9 cellular contexts compared by ENCODE assay signal in the genomic region with DNA sequence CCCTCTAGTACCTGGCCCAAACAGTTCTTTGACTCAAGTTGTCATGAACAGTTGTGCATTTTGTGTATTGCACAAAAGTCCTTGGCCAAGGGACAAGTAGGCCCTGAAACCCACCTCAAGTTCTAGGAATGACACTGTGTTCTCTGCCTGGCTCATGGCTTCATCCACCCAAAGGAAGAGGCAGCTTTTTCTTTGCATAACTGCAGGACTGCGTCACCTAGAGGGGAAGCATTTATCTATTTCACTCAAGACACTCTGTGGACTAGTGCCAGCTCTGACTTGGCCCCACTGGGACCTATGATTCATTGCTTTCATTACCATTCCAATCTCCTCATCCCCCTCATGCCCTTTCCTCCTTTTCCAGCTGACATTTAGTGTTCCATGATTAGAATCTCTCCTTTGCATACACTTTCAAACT.
DNase-seq lines count a peak whose midpoint lies in the region; TF ChIP-seq lines count a peak whose summit lies in the region.
"Had no signal": no experiment of that assay in that cellular context is flagged by ENCODE, and none has a peak within 500 bp of the region (broad histone marks: within the 10 kb centered on the region; RNA-seq: fewer than 3 reads in every experiment).

No MANE protein-coding gene starts in this region.

- in situ Hi-C loops in mammary epithelial cell (cut with MboI; ENCODE audit: low sequenced_read_pairs in 2 of 2), result no loop called here

- no peaks in the 10 kb centered on the region for H4K20me1 ChIP-seq in mammary epithelial cell (ENCODE audit: insufficient read depth, low read length)

- WGBS in mammary epithelial cell (ENCODE audit: low coverage, missing lambda C conversion rate), result 90% methylated on average over 1 of the region's 1 CpG

- no peaks in the 10 kb centered on the region for H3K79me2 ChIP-seq in mammary epithelial cell (ENCODE audit: insufficient read depth, low read length)

- H3K4me2 ChIP-seq in mammary epithelial cell (ENCODE audit: insufficient read depth, low read depth, low read length), result no peak overlapping the region

- no peak for TF ChIP-seq CTCF in mammary epithelial cell (conservative IDR thresholded peaks at IDR 0.05 in 1 of 2, IDR thresholded peaks at IDR 0.05 in 1 of 2; ENCODE audit: extremely low read depth in 1 of 2, insufficient read depth in 1 of 2, low read depth in 1 of 2, low read length in 2 of 2)

- DNase-seq in AG20443 (ENCODE audit: low spot score) (peak; percentile 88), LoVo (ENCODE audit: low spot score) (peak; percentile 11), mammary epithelial cell (peak; percentile 77), left kidney (ENCODE audit: low read depth, low spot score) (peak; percentile 75), globus pallidus (ENCODE audit: low spot score) (no peak), NCI-H2029 (lab: John Stamatoyannopoulos, UW) (no peak), germinal center (ENCODE audit: low spot score) (no peak), NCI-H2029 treated with DMSO at 0.1 percent for 48 hours (lab: John Stamatoyannopoulos, UW) (no peak)
- DNase-seq: activated naive CD4-positive, alpha-beta T cell treated with anti-CD3 and anti-CD28 coated beads for 36 hours had no signal

- intact Hi-C loops in mammary epithelial cell (cut with micrococcal nuclease), result no loop called here

- H3K9ac ChIP-seq in mammary epithelial cell (ENCODE audit: insufficient read depth, low read length), result no peak overlapping the region

- H3K36me3 ChIP-seq in mammary epithelial cell (ENCODE audit: insufficient read depth, low read length), result no peaks in the 10 kb centered on the region

- no peak overlapping the region for H3K27ac ChIP-seq in mammary epithelial cell (ENCODE audit: insufficient read depth, low read depth, low read length)

- no peaks in the 10 kb centered on the region for H3K4me1 ChIP-seq in mammary epithelial cell (ENCODE audit: insufficient read depth, low read length)

- CTCF ChIA-PET in mammary epithelial cell (lab: Charles Lee; ENCODE audit: low non-redundant PET), result interaction anchor here (0.8 kb wide), 1 partner anchor 48 kb away, joined by 10 read pairs; no protein-coding TSS in a partner anchor

- no peak overlapping the region for H3K4me3 ChIP-seq in mammary epithelial cell (replicated peaks in 1 of 3; ENCODE audit: insufficient read depth in 1 of 3, low read depth in 2 of 3, low read length in 3 of 3)

- dilution Hi-C loops in mammary epithelial cell (cut with HindIII; ENCODE audit: low sequenced_read_pairs), result no loop called here

- BruUV-seq in mammary epithelial cell (replicated peaks; lab: Mats Ljungman, UMichigan), result no TSS peak

- no peaks in the 10 kb centered on the region for H3K9me3 ChIP-seq in mammary epithelial cell (replicated peaks; ENCODE audit: insufficient read depth, low read length)

- no peaks in the 10 kb centered on the region for H3K27me3 ChIP-seq in mammary epithelial cell (ENCODE audit: insufficient read depth, low read length)

- H2AFZ ChIP-seq in mammary epithelial cell (ENCODE audit: low read depth, low read length), result no peak overlapping the region

Comparison
In these comparisons a context has a peak if more than half of its experiments do, and no peak if none do; other contexts are left out.
1. DNase-seq: peak in AG20443 (single experiment), LoVo (single experiment), mammary epithelial cell (single experiment) and left kidney (single experiment); none in globus pallidus (single experiment), NCI-H2029 (single experiment), germinal center (single experiment) and NCI-H2029 treated with DMSO at 0.1 percent for 48 hours (single experiment).